In genomic region chr1:59183918-59184317, GRCh38 we compare ENCODE assay signal across 13 cellular contexts.
DNase-seq lines count a peak whose midpoint lies in the region; TF ChIP-seq lines count a peak whose summit lies in the region.
"Had no signal": no experiment of that assay in that cellular context is flagged by ENCODE, and none has a peak within 500 bp of the region (broad histone marks: within the 10 kb centered on the region; RNA-seq: fewer than 3 reads in every experiment).

No MANE protein-coding gene starts in this region.

- H2BK15ac ChIP-seq in neuronal stem cell (ENCODE audit: low read length), result no peak overlapping the region

- H3K14ac ChIP-seq in neuronal stem cell (ENCODE audit: low read length), result no peak overlapping the region

- TF ChIP-seq POLR2A in esophagus muscularis mucosa (IDR thresholded peaks at IDR 0.05; ENCODE audit: low read depth) (no peak), stomach (IDR thresholded peaks at IDR 0.05) (no peak)

- peak overlapping the region; percentile 13 for H2AFZ ChIP-seq in neuronal stem cell (ENCODE audit: low read length)

- no peak overlapping the region for H3K18ac ChIP-seq in neuronal stem cell (ENCODE audit: low read length)

- H3K79me1 ChIP-seq in neuronal stem cell (ENCODE audit: low read depth, low read length), result no peaks in the 10 kb centered on the region

- no peak overlapping the region for H4K91ac ChIP-seq in neuronal stem cell (ENCODE audit: low read depth, low read length, poor library complexity)

- no peak overlapping the region for H3K4me2 ChIP-seq in neuronal stem cell (ENCODE audit: insufficient read depth, low read length, poor library complexity, severe bottlenecking)
- H3K4me2 ChIP-seq: BLaER1 had no signal

- intact Hi-C loops in esophagus muscularis mucosa (cut with DNase I) (loop anchor here (10.0 kb wide), 1 partner anchor 61 kb away; no protein-coding TSS in a partner anchor), stomach (cut with DNase I; ENCODE audit: low total_unique reads) (no loop called here)

- no peaks in the 10 kb centered on the region for H3K36me3 ChIP-seq in esophagus muscularis mucosa
- H3K36me3 ChIP-seq in neuronal stem cell (replicated peaks in 1 of 2; ENCODE audit: control insufficient read depth in 2 of 2, insufficient read depth in 2 of 2, low read length in 2 of 2), result no peaks in the 10 kb centered on the region
- no peaks in the 10 kb centered on the region for H3K36me3 ChIP-seq in stomach
- H3K36me3 ChIP-seq: BLaER1 had no signal

- H4K8ac ChIP-seq in neuronal stem cell (ENCODE audit: low read depth, low read length), result no peak overlapping the region

- peak; percentile 3 for DNase-seq in CD1c-positive myeloid dendritic cell (ENCODE audit: extremely low spot score)
- peak; percentile 21 for DNase-seq in esophagus muscularis mucosa (ENCODE audit: extremely low spot score)
- no peak for DNase-seq in neuronal stem cell (ENCODE audit: low spot score)
- no peak for DNase-seq in RPMI8226
- DNase-seq in stomach, result no peak
- no peak for DNase-seq in NCI-H2227 (lab: John Stamatoyannopoulos, UW; ENCODE audit: unreplicated experiment)
- DNase-seq: 8988T; AML-193; CD4-positive, CD25-positive, alpha-beta regulatory T cell; DMS53; GF-D8 had no signal

- no peak for TF ChIP-seq CTCF in esophagus muscularis mucosa (IDR thresholded peaks at IDR 0.05)
- no peak for TF ChIP-seq CTCF in stomach (IDR thresholded peaks at IDR 0.05)

- no peak overlapping the region for H3K4ac ChIP-seq in neuronal stem cell (ENCODE audit: low read length)

- H2BK5ac ChIP-seq in neuronal stem cell (ENCODE audit: low read length), result no peak overlapping the region

- no peaks in the 10 kb centered on the region for H3K9me3 ChIP-seq in esophagus muscularis mucosa
- no peaks in the 10 kb centered on the region for H3K9me3 ChIP-seq in neuronal stem cell (replicated peaks in 1 of 2; ENCODE audit: control insufficient read depth in 2 of 2, insufficient read depth in 1 of 2, low read depth in 1 of 2, low read length in 2 of 2)
- H3K9me3 ChIP-seq in stomach, result no peaks in the 10 kb centered on the region
- H3K9me3 ChIP-seq: BLaER1 had no signal

- TF ChIP-seq EP300 in Ishikawa (IDR thresholded peaks at IDR 0.05; ENCODE audit: borderline replicate concordance) (no peak), esophagus muscularis mucosa (IDR thresholded peaks at IDR 0.05) (no peak), stomach (IDR thresholded peaks at IDR 0.05) (no peak)

- H3K9ac ChIP-seq in neuronal stem cell (ENCODE audit: low read depth, low read length, poor library complexity), result no peak overlapping the region
- H3K9ac ChIP-seq: BLaER1 had no signal

- H2BK12ac ChIP-seq in neuronal stem cell (ENCODE audit: low read length), result no peak overlapping the region

- 81% methylated on average over 3 of the region's 3 CpGs for WGBS in esophagus muscularis mucosa
- WGBS in neuronal stem cell (ENCODE audit: extremely low coverage in 2 of 2, insufficient read length in 2 of 2, insufficient replicate concordance in 1 of 2), 2 donors, result no CpG with 5 or more reads among the region's 3 CpGs
- 22 to 49% (median 39%) methylated on average over 3 of the region's 3 CpGs for WGBS in stomach, 5 donors

- H3K27ac ChIP-seq in esophagus muscularis mucosa (replicated peaks in 1 of 4) (no peak overlapping the region), neuronal stem cell (replicated peaks; ENCODE audit: low read length) (no peak overlapping the region), stomach (no peak overlapping the region)
- H3K27ac ChIP-seq: BLaER1 had no signal

- no peak overlapping the region for H3K23ac ChIP-seq in neuronal stem cell (ENCODE audit: low read depth, low read length, poor library complexity)

- H3K27me3 ChIP-seq in esophagus muscularis mucosa, result no peaks in the 10 kb centered on the region
- no peaks in the 10 kb centered on the region for H3K27me3 ChIP-seq in neuronal stem cell (ENCODE audit: control insufficient read depth in 3 of 3, insufficient read depth in 3 of 3, low read depth in 1 of 3, low read length in 3 of 3)
- H3K27me3 ChIP-seq in stomach, result no peaks in the 10 kb centered on the region
- H3K27me3 ChIP-seq: BLaER1 had no signal

- H3K4me1 ChIP-seq in esophagus muscularis mucosa (peaks cover 8 to 25% (median 23%) of the 10 kb centered on the region in 4 donors), neuronal stem cell (ENCODE audit: control insufficient read depth in 2 of 2, insufficient read depth in 1 of 2, low read depth in 1 of 2, low read length in 2 of 2) (peaks cover 0 to 3% of the 10 kb centered on the region in 2 donors), stomach (peaks cover 0 to 20% (median 5%) of the 10 kb centered on the region in 4 donors)
- H3K4me1 ChIP-seq: BLaER1 had no signal

- no peak overlapping the region for H2BK120ac ChIP-seq in neuronal stem cell (ENCODE audit: low read depth, low read length)

- no peak overlapping the region for H2AK5ac ChIP-seq in neuronal stem cell (ENCODE audit: low read depth, low read length)

- no peak overlapping the region for H3K4me3 ChIP-seq in esophagus muscularis mucosa
- H3K4me3 ChIP-seq in neuronal stem cell (ENCODE audit: low read length in 2 of 2), result no peak overlapping the region
- H3K4me3 ChIP-seq in stomach, result no peak overlapping the region
- H3K4me3 ChIP-seq: BLaER1 had no signal

- TF ChIP-seq RAD21 in Ishikawa (IDR thresholded peaks at IDR 0.05; ENCODE audit: low read depth), result no peak

TF ChIP-seq in Ishikawa, 13 proteins besides CTCF, POLR2A, EP300 and RAD21:
- no peak for TF ChIP-seq EGR1 (IDR thresholded peaks at IDR 0.05)
- TF ChIP-seq, protein P1, sequence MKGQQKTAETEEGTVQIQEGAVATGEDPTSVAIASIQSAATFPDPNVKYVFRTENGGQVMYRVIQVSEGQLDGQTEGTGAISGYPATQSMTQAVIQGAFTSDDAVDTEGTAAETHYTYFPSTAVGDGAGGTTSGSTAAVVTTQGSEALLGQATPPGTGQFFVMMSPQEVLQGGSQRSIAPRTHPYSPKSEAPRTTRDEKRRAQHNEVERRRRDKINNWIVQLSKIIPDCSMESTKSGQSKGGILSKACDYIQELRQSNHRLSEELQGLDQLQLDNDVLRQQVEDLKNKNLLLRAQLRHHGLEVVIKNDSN (IDR thresholded peaks at IDR 0.05), result no peak
- no peak for TF ChIP-seq ZBTB7A (IDR thresholded peaks at IDR 0.05; ENCODE audit: low read depth)
- no peak for TF ChIP-seq TEAD4 (IDR thresholded peaks at IDR 0.05)
- TF ChIP-seq CEBPB (IDR thresholded peaks at IDR 0.05), result no peak
- TF ChIP-seq NFIC (IDR thresholded peaks at IDR 0.05), result 0 out of 2 replicates have a peak, but pooled peaks have one; percentile 9
- TF ChIP-seq TAF1 (IDR thresholded peaks at IDR 0.05; ENCODE audit: low read depth), result no peak
- no peak for TF ChIP-seq FOXM1 (IDR thresholded peaks at IDR 0.05; ENCODE audit: borderline replicate concordance, low read depth)

Comparison
In these comparisons a context has a peak if more than half of its experiments do, and no peak if none do; other contexts are left out.
1. DNase-seq: peak in CD1c-positive myeloid dendritic cell (single experiment) and esophagus muscularis mucosa (single experiment); none in neuronal stem cell (single experiment), RPMI8226 (single experiment), stomach (single experiment) and NCI-H2227 (single experiment).